15 cellular contexts compared by ENCODE assay signal in genomic region chr7:95491634-95492314, GRCh38. TPM values are rescaled to one million over a fixed set of nuclear protein-coding genes. Genes with fewer than 3 reads are reported as not detected.
DNase-seq lines count a peak whose midpoint lies in the region; ATAC-seq, FAIRE-seq and TF ChIP-seq lines count a peak whose summit lies in the region.
"Had no signal": no experiment of that assay in that cellular context is flagged by ENCODE, and none has a peak within 500 bp of the region (broad histone marks: within the 10 kb centered on the region; RNA-seq: fewer than 3 reads in every experiment).

No MANE protein-coding gene starts in this region.

- no peaks in the 10 kb centered on the region for H3K9me3 ChIP-seq in small intestine (ENCODE audit: control insufficient read depth, low read depth)
- H3K9me3 ChIP-seq: spleen had no signal

- H3K27me3 ChIP-seq in small intestine (ENCODE audit: control insufficient read depth in 2 of 2, insufficient read depth in 2 of 2, low read length in 2 of 2), result no peaks in the 10 kb centered on the region
- H3K27me3 ChIP-seq: spleen had no signal

- no peaks in the 10 kb centered on the region for H3K36me3 ChIP-seq in small intestine (ENCODE audit: control insufficient read depth in 2 of 2, insufficient read depth in 2 of 2, low read length in 2 of 2)
- H3K36me3 ChIP-seq: spleen had no signal

- no peak overlapping the region for H3K4me3 ChIP-seq in epithelial cell of esophagus (ENCODE audit: low read length)
- H3K4me3 ChIP-seq in small intestine (ENCODE audit: low read depth in 1 of 2, low read length in 2 of 2), result no peak overlapping the region
- H3K4me3 ChIP-seq: spleen had no signal

- H3K27ac ChIP-seq in small intestine (ENCODE audit: low read depth in 1 of 2, low read length in 1 of 2), result no peak overlapping the region
- H3K27ac ChIP-seq: HL-60, spleen had no signal

- DNase-seq in NCI-H748 (lab: John Stamatoyannopoulos, UW; ENCODE audit: unreplicated experiment) (peak; percentile 73), NCI-H748 treated with DMSO at 0.1 percent for 48 hours (lab: John Stamatoyannopoulos, UW) (no peak), NCI-H2196 treated with DMSO at 0.1 percent for 48 hours (lab: John Stamatoyannopoulos, UW; ENCODE audit: unreplicated experiment) (peak; percentile 52), epithelial cell of esophagus (ENCODE audit: low read depth) (peak; percentile 99), small intestine (peak; percentile 74), NCI-H1694 treated with DMSO at 0.1 percent for 48 hours (lab: John Stamatoyannopoulos, UW) (no peak), Right ventricle myocardium inferior (ENCODE audit: missing footprints) (no peak)
- DNase-seq: activated CD8-positive, alpha-beta memory T cell treated with anti-CD3 and anti-CD28 coated beads, Interleukin-2, amount 10 ng/mL, durations not matched to agents 7 days and 5 days; anterior cingulate cortex; GF-D8; naive thymus-derived CD8-positive, alpha-beta T cell; spleen had no signal

- no peak for ATAC-seq in GM19351 (IDR thresholded peaks at IDR 0.05; ENCODE audit: unreplicated experiment)
- no peak for ATAC-seq in Right ventricle myocardium inferior
- ATAC-seq: activated CD8-positive, alpha-beta memory T cell treated with anti-CD3 and anti-CD28 coated beads, Interleukin-2, amount 10 ng/mL, durations not matched to agents 7 days and 5 days; naive thymus-derived CD8-positive, alpha-beta T cell had no signal

- intact Hi-C loops in Right ventricle myocardium inferior (cut with DNase I), result no loop called here

- WGBS in small intestine, 3 donors, result 49 to 65% (median 55%) methylated on average over 2 of the region's 2 CpGs

- FAIRE-seq in small intestine (lab: Jason Lieb, UNC), result no peak
- FAIRE-seq: endometrium had no signal

- H3K4me1 ChIP-seq in small intestine (ENCODE audit: control insufficient read depth in 2 of 2, insufficient read depth in 1 of 2, low read depth in 1 of 2, low read length in 1 of 2), result no peaks in the 10 kb centered on the region
- H3K4me1 ChIP-seq: spleen had no signal

- TF ChIP-seq CTCF in epithelial cell of esophagus (IDR thresholded peaks at IDR 0.05; ENCODE audit: insufficient read depth, low read depth, low read length, missing control alignments), result no peak

RNA-seq across cellular contexts. Expression of gene ASB4, which starts 6.0 kb away (rescaled TPM):
- 1 to 10 TPM in 1 of 3 donors, under 1 TPM in 1, not detected in 1; 0.09 to 1.4 TPM for polyA plus RNA-seq in small intestine
- total RNA-seq in Right ventricle myocardium inferior, result 7.0 TPM
- total RNA-seq: activated CD8-positive, alpha-beta memory T cell treated with anti-CD3 and anti-CD28 coated beads, Interleukin-2, amount 10 ng/mL, durations not matched to agents 7 days and 5 days; naive thymus-derived CD8-positive, alpha-beta T cell; spleen had no signal
- polyA plus RNA-seq: naive thymus-derived CD8-positive, alpha-beta T cell had no signal

RNA-seq across cellular contexts. Expression of gene PON2, which starts 56.9 kb away (rescaled TPM):
- 100 to 1,000 TPM in 1 of 3 donors, 10 to 100 TPM in 2; 51.6 to 117 (median 70.3) TPM for polyA plus RNA-seq in small intestine
- 37.4 TPM for total RNA-seq in Right ventricle myocardium inferior

Comparison
In these comparisons a context has a peak if more than half of its experiments do, and no peak if none do; other contexts are left out.
1. DNase-seq: peak in NCI-H748 (single experiment), NCI-H2196 treated with DMSO at 0.1 percent for 48 hours (single experiment), epithelial cell of esophagus (single experiment) and small intestine (single experiment); none in NCI-H748 treated with DMSO at 0.1 percent for 48 hours (single experiment), NCI-H1694 treated with DMSO at 0.1 percent for 48 hours (single experiment) and Right ventricle myocardium inferior (single experiment).